Comparison of ENCODE assay signal across 10 cellular contexts in the genomic region with DNA sequence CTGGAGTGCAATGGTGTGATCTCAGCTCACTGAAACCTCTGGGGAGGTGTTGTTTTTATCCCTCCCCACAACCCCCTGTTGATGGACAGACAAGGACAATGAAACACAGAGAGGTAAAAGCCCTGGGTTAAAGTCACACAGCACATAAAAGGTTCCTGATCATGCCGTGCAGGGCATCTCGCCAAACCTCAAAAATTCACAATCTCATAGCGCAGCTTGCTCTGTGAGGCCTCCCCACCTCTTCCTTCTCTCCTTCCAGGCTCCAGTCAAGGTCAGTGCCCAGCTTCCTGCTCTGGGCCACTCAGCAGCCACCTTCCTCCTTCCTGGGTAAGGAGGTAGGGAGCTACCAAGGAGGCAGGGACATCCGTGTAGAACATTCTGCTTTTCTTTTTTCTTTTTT. TPM values are rescaled to one million over a fixed set of nuclear protein-coding genes. Genes with fewer than 3 reads are reported as not detected.
A peak's percentile ranks its signal among the peaks of the same experiment; 100 is the strongest.
DNase-seq lines count a peak whose midpoint lies in the region; FAIRE-seq and TF ChIP-seq lines count a peak whose summit lies in the region.
"Had no signal": no experiment of that assay in that cellular context is flagged by ENCODE, and none has a peak within 500 bp of the region (broad histone marks: within the 10 kb centered on the region; RNA-seq: fewer than 3 reads in every experiment).

No MANE protein-coding gene starts in this region.

- peak; percentile 69 for DNase-seq in HFF-Myc (ENCODE audit: extremely low read depth, low read depth)
- peak; percentile 14 for DNase-seq in SKM-1 treated with dmso at 0.1 percent for 144 hours (lab: John Stamatoyannopoulos, UW; ENCODE audit: unreplicated experiment)
- peak; percentile 63 to 74 for DNase-seq in fibroblast of lung (ENCODE audit: low read depth in 2 of 2)
- DNase-seq in transverse colon = peak; percentile 68
- DNase-seq in activated CD4-positive, CD25-positive, alpha-beta regulatory T cell (lab: John Stamatoyannopoulos, UW) = no peak
- DNase-seq in GM12891 (ENCODE audit: insufficient read length, low spot score) = no peak
- DNase-seq in NOMO-1 (lab: John Stamatoyannopoulos, UW; ENCODE audit: unreplicated experiment in 2 of 2) = no peak
- DNase-seq: activated naive CD4-positive, alpha-beta T cell treated with Interleukin-2 at 50 U/mL for 16 hours; gastrocnemius medialis; NCI-H446 had no signal

- TF ChIP-seq EP300 in transverse colon (IDR thresholded peaks at IDR 0.05; ENCODE audit: low read depth) = no peak

- no peak for FAIRE-seq in GM12891 (lab: Jason Lieb, UNC)

- H3K79me2 ChIP-seq in fibroblast of lung (ENCODE audit: control insufficient read depth, insufficient read depth, low read length) = no peaks in the 10 kb centered on the region

- no peak overlapping the region for H3K4me3 ChIP-seq in HFF-Myc (replicated peaks; ENCODE audit: low read depth, low read length)
- H3K4me3 ChIP-seq in fibroblast of lung (replicated peaks in 1 of 4; ENCODE audit: control extremely low read depth in 1 of 4, insufficient read depth in 1 of 4, low read depth in 3 of 4, low read length in 4 of 4) = no peak overlapping the region
- no peak overlapping the region for H3K4me3 ChIP-seq in transverse colon
- H3K4me3 ChIP-seq: gastrocnemius medialis had no signal

- H3K27ac ChIP-seq in fibroblast of lung (ENCODE audit: insufficient read depth, low read length) (no peak overlapping the region), transverse colon (peak overlapping the region; percentile 41 to 91 (median 86))
- H3K27ac ChIP-seq: gastrocnemius medialis had no signal

- 35% methylated on average over 4 of the region's 4 CpGs; no CpG with 5 or more reads in 1 of the 2 donors for WGBS in transverse colon (ENCODE audit: low coverage in 1 of 2), 2 donors

- H3K4me2 ChIP-seq in fibroblast of lung (ENCODE audit: extremely low read depth, insufficient read depth, low read length) = no peak overlapping the region

- H3K27me3 ChIP-seq in fibroblast of lung (ENCODE audit: control insufficient read depth, insufficient read depth, low read length) (no peaks in the 10 kb centered on the region), transverse colon (peaks cover 3% of the 10 kb centered on the region)

- H2AFZ ChIP-seq in fibroblast of lung (ENCODE audit: low read length) = no peak overlapping the region

- no peak overlapping the region for H3K9ac ChIP-seq in fibroblast of lung (ENCODE audit: insufficient read depth, low read length)

- TF ChIP-seq POLR2A in transverse colon (IDR thresholded peaks at IDR 0.05) (peak; percentile 32), GM12891 (IDR thresholded peaks at IDR 0.05; ENCODE audit: low read depth, low read length) (no peak)

- H3K9me3 ChIP-seq in fibroblast of lung (ENCODE audit: control insufficient read depth, insufficient read depth, low read depth, low read length) (no peaks in the 10 kb centered on the region), transverse colon (no peaks in the 10 kb centered on the region)
- H3K9me3 ChIP-seq: gastrocnemius medialis had no signal

- in situ Hi-C loops in transverse colon (cut with MboI; ENCODE audit: low pct_ligation_motif_present in 1 of 4, low pct_unique_long_range_greater_than_20kb in 1 of 4, low sequenced_read_pairs in 3 of 4) = no loop called here

- no peaks in the 10 kb centered on the region for H4K20me1 ChIP-seq in fibroblast of lung (ENCODE audit: control insufficient read depth, extremely low read depth, insufficient read depth, low read length)

- TF ChIP-seq CTCF in HFF-Myc (IDR thresholded peaks at IDR 0.05; ENCODE audit: low read depth, low read length, missing control alignments) = no peak
- no peak for TF ChIP-seq CTCF in fibroblast of lung (conservative IDR thresholded peaks at IDR 0.05 in 1 of 2, IDR thresholded peaks at IDR 0.05 in 1 of 2; ENCODE audit: low read depth in 1 of 2, low read length in 2 of 2)
- no peak for TF ChIP-seq CTCF in transverse colon (IDR thresholded peaks at IDR 0.05)

- H3K36me3 ChIP-seq in fibroblast of lung (ENCODE audit: control insufficient read depth, insufficient read depth, low read length) (no peaks in the 10 kb centered on the region), transverse colon (no peaks in the 10 kb centered on the region)
- H3K36me3 ChIP-seq: gastrocnemius medialis had no signal

- intact Hi-C loops in transverse colon (cut with DNase I; ENCODE audit: low total_unique reads) = no loop called here

- peaks cover 2% of the 10 kb centered on the region for H3K4me1 ChIP-seq in fibroblast of lung (ENCODE audit: control insufficient read depth, extremely low read depth, insufficient read depth, low read length)
- peaks cover 3 to 17% (median 11%) of the 10 kb centered on the region in 4 donors for H3K4me1 ChIP-seq in transverse colon
- H3K4me1 ChIP-seq: gastrocnemius medialis had no signal

TF ChIP-seq in GM12891, 5 proteins besides CTCF, POLR2A, EP300 and RAD21:
- TF ChIP-seq SPI1 (IDR thresholded peaks at IDR 0.05; ENCODE audit: low read depth, low read length) (no peak), POU2F2 (IDR thresholded peaks at IDR 0.05; ENCODE audit: low read depth, low read length) (no peak), TAF1 (IDR thresholded peaks at IDR 0.05; ENCODE audit: low read depth, low read length) (no peak), PAX5 (IDR thresholded peaks at IDR 0.05; ENCODE audit: insufficient read depth, low read length, severe bottlenecking) (no peak), POLR2AphosphoS5 (IDR thresholded peaks at IDR 0.05; ENCODE audit: low read depth, low read length) (no peak)
TF ChIP-seq in GM12891: peak in this region for 0.

RNA-seq across cellular contexts. Expression of gene FUT2, which starts 2.3 kb away (rescaled TPM):
- total RNA-seq in fibroblast of lung (under 0.01 TPM in 1 of 2 replicates, not detected in the other), transverse colon (10 to 100 TPM; 32.5 to 68.6 (median 55.1) TPM)
- polyA plus RNA-seq in fibroblast of lung = not detected in 2 replicates
- polyA plus RNA-seq in fibroblast of lung (2012) = 0.15 and 0.30 TPM in 2 replicates
- polyA minus RNA-seq in fibroblast of lung (ENCODE audit: low replicate concordance) = not detected in 2 replicates
- polyA plus RNA-seq in GM12891 (2012; ENCODE audit: low read depth, missing spikeins) = 0.17 TPM

RNA-seq across cellular contexts. Expression of gene MAMSTR, which starts 21.5 kb away (rescaled TPM):
- total RNA-seq in fibroblast of lung = 0.51 and 0.99 TPM in 2 replicates
- 0.84 and 1.8 TPM in 2 replicates for polyA plus RNA-seq in fibroblast of lung
- 2.9 and 6.0 TPM in 2 replicates for polyA plus RNA-seq in fibroblast of lung (2012)
- 6.6 and 14.4 TPM in 2 replicates for polyA minus RNA-seq in fibroblast of lung (ENCODE audit: low replicate concordance)
- 1 to 10 TPM in 2 of 4 donors, under 1 TPM in 1, not detected in 1; 0.55 to 2.2 (median 1.6) TPM for total RNA-seq in transverse colon
- polyA plus RNA-seq in GM12891 (2012; ENCODE audit: low read depth, missing spikeins) = 0.17 TPM

RNA-seq across cellular contexts. Expression of gene NTN5, which starts 25.2 kb away (rescaled TPM):
- under 0.01 and 0.51 TPM in 2 replicates for total RNA-seq in fibroblast of lung
- polyA plus RNA-seq in fibroblast of lung = 0.03 and 0.10 TPM in 2 replicates
- polyA plus RNA-seq in fibroblast of lung (2012) = 0.08 and 0.14 TPM in 2 replicates
- polyA minus RNA-seq in fibroblast of lung (ENCODE audit: low replicate concordance) = not detected in 2 replicates
- 1 to 10 TPM in 1 of 4 donors, under 1 TPM in 1, not detected in 2; 0.41 to 1.1 TPM for total RNA-seq in transverse colon
- polyA plus RNA-seq in GM12891 (2012; ENCODE audit: low read depth, missing spikeins) = 0.04 TPM
- total RNA-seq: gastrocnemius medialis had no signal

RNA-seq across cellular contexts. Expression of gene RASIP1, which starts 42.4 kb away (rescaled TPM):
- total RNA-seq in fibroblast of lung = 0.99 and 1.5 TPM in 2 replicates
- polyA plus RNA-seq in fibroblast of lung = 1.2 and 1.6 TPM in 2 replicates
- polyA plus RNA-seq in fibroblast of lung (2012) = 1.3 and 1.5 TPM in 2 replicates
- 3.3 and 3.7 TPM in 2 replicates for polyA minus RNA-seq in fibroblast of lung (ENCODE audit: low replicate concordance)
- 10 to 100 TPM in 2 of 4 donors, 1 to 10 TPM in 2; 3.0 to 11.1 (median 7.0) TPM for total RNA-seq in transverse colon
- polyA plus RNA-seq in GM12891 (2012; ENCODE audit: low read depth, missing spikeins) = not detected

RNA-seq across cellular contexts. Expression of gene IZUMO1, which starts 48.7 kb away (rescaled TPM):
- total RNA-seq in fibroblast of lung (not detected in 2 replicates), transverse colon (not detected)
- not detected in 2 replicates for polyA plus RNA-seq in fibroblast of lung
- polyA plus RNA-seq in fibroblast of lung (2012) = not detected in 2 replicates
- polyA minus RNA-seq in fibroblast of lung (ENCODE audit: low replicate concordance) = not detected in 2 replicates
- not detected for polyA plus RNA-seq in GM12891 (2012; ENCODE audit: low read depth, missing spikeins)

Comparison
In these comparisons a context has a peak if more than half of its experiments do, and no peak if none do; other contexts are left out.
1. DNase-seq: peak in HFF-Myc (single experiment), SKM-1 treated with dmso at 0.1 percent for 144 hours (single experiment), fibroblast of lung (2 of 2) and transverse colon (single experiment); none in activated CD4-positive, CD25-positive, alpha-beta regulatory T cell (0 of 4), GM12891 (single experiment) and NOMO-1 (0 of 2).
2. RNA of gene FUT2, which starts 2.3 kb away (total RNA-seq): 32.5 to 68.6 TPM in transverse colon; under 0.01 TPM in fibroblast of lung; every median in the first group is over 10 times any median in the second.